Comparison of ENCODE assay signal across 8 cellular contexts in the genomic region with DNA sequence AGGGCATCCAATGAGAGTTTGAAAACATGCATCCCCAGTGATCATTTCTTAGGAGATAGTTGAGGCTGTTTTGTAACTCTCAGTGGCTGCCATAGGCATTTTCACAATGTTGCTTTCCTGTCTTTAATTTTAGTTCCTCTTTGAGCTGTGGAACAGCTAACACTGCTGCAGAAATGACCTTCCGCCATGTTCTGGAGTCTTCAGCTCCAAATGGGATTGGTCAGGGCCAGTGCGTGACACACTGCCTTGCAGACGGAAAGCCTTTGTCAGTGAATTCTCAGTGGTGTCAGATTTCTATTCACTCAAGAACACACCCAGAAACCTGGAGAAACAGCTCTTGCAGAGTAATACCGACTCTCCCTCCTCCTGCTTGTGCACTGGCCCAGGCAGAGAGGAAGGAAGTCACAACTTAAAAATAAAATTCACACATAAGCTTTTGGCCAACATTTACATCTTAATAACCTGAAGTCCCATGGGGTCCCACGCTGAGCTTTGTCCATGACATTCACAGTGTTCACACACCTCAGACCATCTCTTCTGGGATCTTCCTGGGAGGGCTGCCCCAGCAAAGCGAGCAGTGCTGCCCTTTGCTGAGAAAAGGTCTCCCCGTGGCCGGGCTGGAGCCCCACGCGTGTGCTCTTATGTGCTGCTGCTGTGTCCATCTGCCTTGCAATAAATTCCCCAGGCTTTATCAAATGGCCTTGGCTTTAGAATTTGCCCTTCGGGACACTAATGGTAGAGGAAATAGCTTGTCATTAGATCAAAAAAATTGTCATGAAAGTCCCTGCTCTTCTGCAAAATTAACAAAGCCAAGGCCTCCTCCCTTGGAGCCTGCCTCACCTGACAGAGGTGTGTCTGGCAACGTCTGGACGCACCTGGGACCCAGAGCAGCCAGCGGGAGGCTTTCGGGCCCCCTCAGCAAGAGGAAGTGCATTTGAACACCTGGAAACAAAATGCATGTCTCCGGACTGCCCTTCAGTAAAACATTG.
A peak's percentile ranks its signal among the peaks of the same experiment; 100 is the strongest.
DNase-seq lines count a peak whose midpoint lies in the region; ATAC-seq and TF ChIP-seq lines count a peak whose summit lies in the region.

No MANE protein-coding gene starts in this region.

- H3K27me3 Mint-ChIP-seq in activated CD4-positive, alpha-beta memory T cell treated with anti-CD3 and anti-CD28 coated beads for 36 hours, result no peaks in the 10 kb centered on the region

- H3K4me1 ChIP-seq in RWPE2 (ENCODE audit: insufficient read depth, poor library complexity, severe bottlenecking) (peaks cover 9% of the 10 kb centered on the region), cardiac muscle cell (ENCODE audit: low read depth) (peaks cover 33% of the 10 kb centered on the region)

- POLR2A ChIA-PET in activated CD4-positive, alpha-beta memory T cell treated with anti-CD3 and anti-CD28 coated beads for 36 hours (lab: Charles Lee), result no interaction called here

- H3K27me3 ChIP-seq in RWPE2 (ENCODE audit: insufficient read depth, poor library complexity, severe bottlenecking) (no peaks in the 10 kb centered on the region), cardiac muscle cell (no peaks in the 10 kb centered on the region)

- H3K4me3 ChIP-seq in RWPE2 (ENCODE audit: severe bottlenecking), result no peak overlapping the region
- no peak overlapping the region for H3K4me3 ChIP-seq in cardiac muscle cell

- no peak for TF ChIP-seq CTCF in RWPE2 (IDR thresholded peaks at IDR 0.05; ENCODE audit: poor library complexity, severe bottlenecking)
- no peak for TF ChIP-seq CTCF in cardiac muscle cell (IDR thresholded peaks at IDR 0.05; ENCODE audit: low read depth, low read length)

- H3K4me1 Mint-ChIP-seq in activated CD4-positive, alpha-beta memory T cell treated with anti-CD3 and anti-CD28 coated beads for 36 hours (ENCODE audit: low read depth), result peaks cover 20% of the 10 kb centered on the region

- no peak overlapping the region for H3K4me3 Mint-ChIP-seq in activated CD4-positive, alpha-beta memory T cell treated with anti-CD3 and anti-CD28 coated beads for 36 hours

- no peaks in the 10 kb centered on the region for H3K9me3 ChIP-seq in RWPE2 (ENCODE audit: severe bottlenecking)
- no peaks in the 10 kb centered on the region for H3K9me3 ChIP-seq in cardiac muscle cell (ENCODE audit: low read depth)

- peak; percentile 80 for ATAC-seq in GM19452 (IDR thresholded peaks at IDR 0.05; ENCODE audit: unreplicated experiment)
- peak; percentile 79 for ATAC-seq in HG03442 (IDR thresholded peaks at IDR 0.05; ENCODE audit: unreplicated experiment)
- peak; percentile 90 for ATAC-seq in RWPE2 (ENCODE audit: low read depth)

- H3K27ac ChIP-seq in RWPE2 (ENCODE audit: poor library complexity, severe bottlenecking) (no peak overlapping the region), cardiac muscle cell (peak overlapping the region; percentile 55)

- CTCF ChIA-PET in activated CD4-positive, alpha-beta memory T cell treated with anti-CD3 and anti-CD28 coated beads for 36 hours (lab: Charles Lee), result no interaction called here

- H3K27ac Mint-ChIP-seq in activated CD4-positive, alpha-beta memory T cell treated with anti-CD3 and anti-CD28 coated beads for 36 hours, result no peak overlapping the region

- peak; percentile 91 for DNase-seq in CD1c-positive myeloid dendritic cell (ENCODE audit: extremely low spot score)
- DNase-seq in RWPE2 (ENCODE audit: low spot score), result no peak
- DNase-seq in cardiac muscle cell (ENCODE audit: low read depth in 1 of 2, low spot score in 1 of 2), result peak; percentile 60 to 68
- DNase-seq in renal cortical epithelial cell (ENCODE audit: low read depth), result peak; percentile 70
- no peak for DNase-seq in GOT3 (lab: John Stamatoyannopoulos, UW)
- DNase-seq in activated CD4-positive, alpha-beta memory T cell treated with anti-CD3 and anti-CD28 coated beads for 36 hours, result no peak

- peaks cover 3% of the 10 kb centered on the region for H3K9me3 Mint-ChIP-seq in activated CD4-positive, alpha-beta memory T cell treated with anti-CD3 and anti-CD28 coated beads for 36 hours

- intact Hi-C loops in activated CD4-positive, alpha-beta memory T cell treated with anti-CD3 and anti-CD28 coated beads for 36 hours (cut with micrococcal nuclease), result no loop called here

- H3K36me3 ChIP-seq in RWPE2 (ENCODE audit: low read depth) (no peaks in the 10 kb centered on the region), cardiac muscle cell (no peaks in the 10 kb centered on the region)

- H3K36me3 Mint-ChIP-seq in activated CD4-positive, alpha-beta memory T cell treated with anti-CD3 and anti-CD28 coated beads for 36 hours, result no peaks in the 10 kb centered on the region

Comparison
In these comparisons a context has a peak if more than half of its experiments do, and no peak if none do; other contexts are left out.
1. DNase-seq: peak in CD1c-positive myeloid dendritic cell (single experiment), cardiac muscle cell (2 of 2) and renal cortical epithelial cell (single experiment); none in RWPE2 (single experiment), GOT3 (single experiment) and activated CD4-positive, alpha-beta memory T cell treated with anti-CD3 and anti-CD28 coated beads for 36 hours (single experiment).
2. Peak in every context shown above with its lines, with median percentiles within 50 percentile points of each other: ATAC-seq.